Comparison of ENCODE assay signal across 30 cellular contexts in genomic region chr1:217650674-217651073, GRCh38. TPM values are rescaled to one million over a fixed set of nuclear protein-coding genes. Genes with fewer than 3 reads are reported as not detected.
"Had no signal": no experiment of that assay in that cellular context is flagged by ENCODE, and none has a peak within 500 bp of the region (broad histone marks: within the 10 kb centered on the region; RNA-seq: fewer than 3 reads in every experiment).

No MANE protein-coding gene starts in this region.

- H2AFZ ChIP-seq: hepatocyte had no signal

- H3K27ac ChIP-seq: coronary artery, dorsolateral prefrontal cortex, epithelial cell of prostate, esophagus muscularis mucosa, esophagus squamous epithelium, foreskin keratinocyte, gastrocnemius medialis, gastroesophageal sphincter, heart left ventricle, heart right ventricle, hepatocyte had no signal

- H3K27ac Mint-ChIP-seq: dendritic cell treated with granulocyte-macrophage colony-stimulating factor and Interleukin-4, amounts not matched to agents 40 ng/mL and 50 ng/mL, for 4 days; effector memory CD8-positive, alpha-beta T cell; endodermal cell had no signal

- H3K9me3 Mint-ChIP-seq: dendritic cell treated with granulocyte-macrophage colony-stimulating factor and Interleukin-4, amounts not matched to agents 40 ng/mL and 50 ng/mL, for 4 days; effector memory CD8-positive, alpha-beta T cell; endodermal cell had no signal

- H3K4me3 ChIP-seq: coronary artery, dorsolateral prefrontal cortex, esophagus muscularis mucosa, esophagus squamous epithelium, gastrocnemius medialis, gastroesophageal sphincter, heart left ventricle, heart right ventricle, hepatocyte had no signal

- H3K27me3 ChIP-seq: dorsolateral prefrontal cortex, esophagus muscularis mucosa, esophagus squamous epithelium, foreskin keratinocyte, gastrocnemius medialis, gastroesophageal sphincter, heart left ventricle, heart right ventricle, hepatocyte had no signal

- H3K36me3 ChIP-seq: esophagus muscularis mucosa, esophagus squamous epithelium, gastrocnemius medialis, gastroesophageal sphincter, heart left ventricle, heart right ventricle had no signal

- H3K27me3 Mint-ChIP-seq: dendritic cell treated with granulocyte-macrophage colony-stimulating factor and Interleukin-4, amounts not matched to agents 40 ng/mL and 50 ng/mL, for 4 days had no signal

- FAIRE-seq: endometrium, endothelial cell of umbilical vein, frontal cortex had no signal

- H3K4me1 ChIP-seq: esophagus muscularis mucosa, esophagus squamous epithelium, foreskin keratinocyte, gastrocnemius medialis, gastroesophageal sphincter, heart left ventricle, heart right ventricle had no signal

- H3K4me3 Mint-ChIP-seq: dendritic cell treated with granulocyte-macrophage colony-stimulating factor and Interleukin-4, amounts not matched to agents 40 ng/mL and 50 ng/mL, for 4 days; effector memory CD8-positive, alpha-beta T cell; endodermal cell had no signal

- ATAC-seq: effector memory CD8-positive, alpha-beta T cell; esophagus mucosa; foreskin keratinocyte; gastrocnemius medialis; gastroesophageal sphincter; heart left ventricle; heart right ventricle had no signal

- H3K79me2 ChIP-seq: hepatocyte had no signal

- H3K4me1 Mint-ChIP-seq: endodermal cell had no signal

- H3K4me2 ChIP-seq: hepatocyte had no signal

- H3K9me3 ChIP-seq: esophagus muscularis mucosa, esophagus squamous epithelium, gastrocnemius medialis, gastroesophageal sphincter, heart left ventricle, heart right ventricle had no signal

- DNase-seq: cortex of kidney; dermis blood vessel endothelial cell; dorsolateral prefrontal cortex; effector CD4-positive, alpha-beta T cell; effector CD8-positive, alpha-beta T cell; effector memory CD4-positive, alpha-beta T cell; effector memory CD8-positive, alpha-beta T cell; endodermal cell; erythroblast; esophagus squamous epithelium; foreskin fibroblast; foreskin keratinocyte; foreskin melanocyte; gastrocnemius medialis; glutamatergic neuron; head of caudate nucleus; heart left ventricle; heart right ventricle; hippocampal formation had no signal

RNA-seq across cellular contexts. Expression of gene SPATA17, which starts 19.5 kb away (rescaled TPM):
- total RNA-seq: dermis blood vessel endothelial cell, endothelial cell of umbilical vein, glomerular endothelial cell had no signal
- polyA plus RNA-seq: endothelial cell of umbilical vein had no signal
